ENCODE assay signal across 18 cellular contexts in genomic region chr16:26240807-26241206, GRCh38.
DNase-seq lines count a peak whose midpoint lies in the region; ATAC-seq, FAIRE-seq and TF ChIP-seq lines count a peak whose summit lies in the region.
"Had no signal": no experiment of that assay in that cellular context is flagged by ENCODE, and none has a peak within 500 bp of the region (broad histone marks: within the 10 kb centered on the region; RNA-seq: fewer than 3 reads in every experiment).

No MANE protein-coding gene starts in this region.

- DNase-seq in NCI-H2107 treated with DMSO at 0.1 percent for 48 hours (lab: John Stamatoyannopoulos, UW; ENCODE audit: unreplicated experiment) (peak; percentile 7), NCI-H2107 (lab: John Stamatoyannopoulos, UW) (no peak), NCI-H2029 treated with DMSO at 0.1 percent for 48 hours (lab: John Stamatoyannopoulos, UW) (peak; percentile 12), left lung (no peak), thyroid gland (peak; percentile 87 to 94), GM12891 (ENCODE audit: insufficient read length, low spot score) (no peak), activated T-cell treated with anti-CD3 and anti-CD28 coated beads for 4 hours (no peak)
- DNase-seq in stimulated activated CD4-positive, alpha-beta T cell treated with anti-CD3 and anti-CD28 coated beads, Interleukin-15, amount 100 ng/mL, for 24 hours, result no peak
- DNase-seq: C1 segment of cervical spinal cord; Caco-2; CD8-positive, alpha-beta T cell; DMS153; DND-41; GM23248; H9 had no signal

- no peak for FAIRE-seq in GM12891 (lab: Jason Lieb, UNC)
- FAIRE-seq: G401.6, GM19239 had no signal

- TF ChIP-seq CTCF in left lung (IDR thresholded peaks at IDR 0.05) (no peak), thyroid gland (IDR thresholded peaks at IDR 0.05) (no peak)

- intact Hi-C loops in left lung (cut with DNase I), result no loop called here
- intact Hi-C loops in thyroid gland (cut with DNase I), result no loop called here

- H3K27ac ChIP-seq in left lung, result no peak overlapping the region
- H3K27ac ChIP-seq in thyroid gland, result peak overlapping the region in 1 of 3 donors; percentile 2
- H3K27ac ChIP-seq: GM23248 had no signal

- WGBS in thyroid gland, 2 donors, result 30 to 38% methylated on average over 6 of the region's 6 CpGs

- peak; percentile 61 for ATAC-seq in left lung
- ATAC-seq: CD8-positive, alpha-beta T cell; HCT116 had no signal

- H3K4me3 ChIP-seq in left lung (no peak overlapping the region), thyroid gland (replicated peaks in 1 of 3) (no peak overlapping the region)
- H3K4me3 ChIP-seq: GM23248 had no signal

- H3K4me1 ChIP-seq in left lung (no peaks in the 10 kb centered on the region), thyroid gland (peaks cover 0 to 14% of the 10 kb centered on the region in 2 donors)
- H3K4me1 ChIP-seq: Caco-2 had no signal

- H3K9me3 ChIP-seq in left lung (peaks cover 0 to 3% of the 10 kb centered on the region in 2 donors), thyroid gland (no peaks in the 10 kb centered on the region)
- H3K9me3 ChIP-seq: Caco-2 had no signal

- no peaks in the 10 kb centered on the region for H3K36me3 ChIP-seq in left lung
- no peaks in the 10 kb centered on the region for H3K36me3 ChIP-seq in thyroid gland

- no peaks in the 10 kb centered on the region for H3K27me3 ChIP-seq in left lung
- no peaks in the 10 kb centered on the region for H3K27me3 ChIP-seq in thyroid gland

- TF ChIP-seq POLR2A in thyroid gland (IDR thresholded peaks at IDR 0.05) (no peak), GM12891 (IDR thresholded peaks at IDR 0.05; ENCODE audit: low read depth, low read length) (no peak)

TF ChIP-seq in GM12891, 5 proteins besides CTCF, POLR2A, EP300 and RAD21:
- no peak for TF ChIP-seq PAX5 (IDR thresholded peaks at IDR 0.05; ENCODE audit: insufficient read depth, low read length, severe bottlenecking)
- TF ChIP-seq SPI1 (IDR thresholded peaks at IDR 0.05; ENCODE audit: low read depth, low read length), result no peak
- no peak for TF ChIP-seq POLR2AphosphoS5 (IDR thresholded peaks at IDR 0.05; ENCODE audit: low read depth, low read length)
- TF ChIP-seq POU2F2 (IDR thresholded peaks at IDR 0.05; ENCODE audit: low read depth, low read length), result no peak
- TF ChIP-seq TAF1 (IDR thresholded peaks at IDR 0.05; ENCODE audit: low read depth, low read length), result no peak

Comparison
In these comparisons a context has a peak if more than half of its experiments do, and no peak if none do; other contexts are left out.
1. DNase-seq: peak in NCI-H2107 treated with DMSO at 0.1 percent for 48 hours (single experiment), NCI-H2029 treated with DMSO at 0.1 percent for 48 hours (single experiment) and thyroid gland (2 of 2); none in NCI-H2107 (single experiment), left lung (0 of 2), GM12891 (single experiment), activated T-cell treated with anti-CD3 and anti-CD28 coated beads for 4 hours (single experiment) and stimulated activated CD4-positive, alpha-beta T cell treated with anti-CD3 and anti-CD28 coated beads, Interleukin-15, amount 100 ng/mL, for 24 hours (single experiment).